1 cellular context compared by ENCODE assay signal in the genomic region with DNA sequence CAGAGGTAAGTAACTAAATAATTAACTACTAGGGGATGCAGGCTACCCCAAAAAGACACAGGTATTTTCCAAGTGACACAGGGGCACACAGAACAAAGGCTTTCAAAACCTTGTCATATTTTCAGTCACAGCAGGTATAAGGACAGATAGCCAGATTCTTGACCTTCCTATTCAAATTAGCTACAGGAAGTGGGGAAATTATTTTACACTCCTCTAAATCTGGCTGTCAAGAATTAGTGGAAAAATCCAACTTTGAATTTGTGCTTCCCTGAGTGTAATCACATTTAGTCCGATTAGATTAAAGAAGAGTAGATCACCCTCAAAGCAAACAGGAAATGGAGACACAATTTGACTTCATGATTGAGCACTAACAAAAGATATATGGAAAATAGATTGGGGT.
TF ChIP-seq lines count a peak whose summit lies in the region.

No MANE protein-coding gene starts in this region.

TF ChIP-seq in IMR-90, 13 proteins besides CTCF, POLR2A, EP300 and RAD21 (continued from another document):
- TF ChIP-seq, protein P1, sequence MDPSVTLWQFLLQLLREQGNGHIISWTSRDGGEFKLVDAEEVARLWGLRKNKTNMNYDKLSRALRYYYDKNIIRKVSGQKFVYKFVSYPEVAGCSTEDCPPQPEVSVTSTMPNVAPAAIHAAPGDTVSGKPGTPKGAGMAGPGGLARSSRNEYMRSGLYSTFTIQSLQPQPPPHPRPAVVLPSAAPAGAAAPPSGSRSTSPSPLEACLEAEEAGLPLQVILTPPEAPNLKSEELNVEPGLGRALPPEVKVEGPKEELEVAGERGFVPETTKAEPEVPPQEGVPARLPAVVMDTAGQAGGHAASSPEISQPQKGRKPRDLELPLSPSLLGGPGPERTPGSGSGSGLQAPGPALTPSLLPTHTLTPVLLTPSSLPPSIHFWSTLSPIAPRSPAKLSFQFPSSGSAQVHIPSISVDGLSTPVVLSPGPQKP (IDR thresholded peaks at IDR 0.05; ENCODE audit: borderline replicate concordance, low read depth, low read length), result no peak
- TF ChIP-seq BHLHE40 (IDR thresholded peaks at IDR 0.05; ENCODE audit: low read depth, low read length), result no peak
- no peak for TF ChIP-seq CHD1 (IDR thresholded peaks at IDR 0.05; ENCODE audit: low read depth, low read length)
- no peak for TF ChIP-seq RFX5 (IDR thresholded peaks at IDR 0.05; ENCODE audit: low read depth, low read length)
- TF ChIP-seq RCOR1 (IDR thresholded peaks at IDR 0.05; ENCODE audit: insufficient replicate concordance, low read length), result no peak
- no peak for TF ChIP-seq MAZ (IDR thresholded peaks at IDR 0.05; ENCODE audit: borderline replicate concordance, low read depth, low read length)
